ENCODE assay signal across 13 cellular contexts in the genomic region with DNA sequence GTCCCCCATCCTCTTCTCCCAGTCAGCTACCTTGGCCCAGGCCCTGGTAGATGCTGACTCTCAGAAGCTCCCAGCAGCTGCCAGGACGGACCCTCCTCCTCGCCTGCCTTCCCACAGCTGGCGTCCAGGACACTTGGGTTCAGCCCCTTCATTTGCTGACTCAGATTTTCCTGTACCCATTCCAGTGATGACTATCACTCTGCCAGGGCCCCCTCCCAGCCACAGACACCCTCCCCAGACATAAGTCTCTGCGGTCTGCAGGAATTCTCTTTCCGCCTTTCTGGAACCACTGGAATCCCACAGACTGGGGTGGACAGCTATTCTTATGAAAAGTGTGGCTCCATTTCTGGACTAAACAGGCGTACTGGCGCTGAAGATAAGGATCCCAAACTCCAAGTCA.
DNase-seq lines count a peak whose midpoint lies in the region; ATAC-seq and TF ChIP-seq lines count a peak whose summit lies in the region.
"Had no signal": no experiment of that assay in that cellular context is flagged by ENCODE, and none has a peak within 500 bp of the region (broad histone marks: within the 10 kb centered on the region; RNA-seq: fewer than 3 reads in every experiment).

No MANE protein-coding gene starts in this region.

- no peak overlapping the region for H3K4me3 ChIP-seq in dorsolateral prefrontal cortex

- intact Hi-C loops in posterior vena cava (cut with DNase I), result no loop called here
- intact Hi-C loops in dorsolateral prefrontal cortex (cut with DNase I), result no loop called here

- TF ChIP-seq CTCF in dorsolateral prefrontal cortex (IDR thresholded peaks at IDR 0.05 in 54 of 56, conservative IDR thresholded peaks at IDR 0.05 in 2 of 56; ENCODE audit: low read depth in 1 of 56, partially characterized antibody in 56 of 56), result no peak

- H3K27ac ChIP-seq in dorsolateral prefrontal cortex, result no peak overlapping the region

- DNase-seq in AG20443 (ENCODE audit: low spot score), result peak; percentile 95
- DNase-seq in RPMI7951 (ENCODE audit: low read depth), result peak; percentile 93
- peak; percentile 99 for DNase-seq in fibroblast of peridontal ligament (ENCODE audit: extremely low read depth)
- DNase-seq in posterior vena cava (ENCODE audit: low spot score), result peak; percentile 82
- DNase-seq in dorsolateral prefrontal cortex, result no peak
- DNase-seq in NCI-H1092 (lab: John Stamatoyannopoulos, UW), result no peak
- DNase-seq: activated B cell treated with CpG ODN at 0.5 μM for 24 hours; activated naive CD8-positive, alpha-beta T cell treated with anti-CD3 and anti-CD28 coated beads, Interleukin-2, amount 50 U/mL, for 24 hours; CD4-positive, CD25-positive, alpha-beta regulatory T cell; stimulated activated CD4-positive, alpha-beta T cell treated with anti-CD3 and anti-CD28 coated beads, Interleukin-2, amount 100 ng/mL, for 48 hours; stimulated activated naive CD4-positive, alpha-beta T cell had no signal

- no peaks in the 10 kb centered on the region for H3K27me3 ChIP-seq in dorsolateral prefrontal cortex

- ATAC-seq in HG02938 (IDR thresholded peaks at IDR 0.05; ENCODE audit: unreplicated experiment), result no peak
- no peak for ATAC-seq in GM18502 (IDR thresholded peaks at IDR 0.05; ENCODE audit: poor library complexity, unreplicated experiment)
- ATAC-seq: activated naive CD8-positive, alpha-beta T cell treated with anti-CD3 and anti-CD28 coated beads, Interleukin-2, amount 50 U/mL, for 24 hours had no signal

Comparison
In these comparisons a context has a peak if more than half of its experiments do, and no peak if none do; other contexts are left out.
1. DNase-seq: peak in AG20443 (single experiment), RPMI7951 (single experiment), fibroblast of peridontal ligament (single experiment) and posterior vena cava (single experiment); none in dorsolateral prefrontal cortex (0 of 10) and NCI-H1092 (single experiment).